Comparison of ENCODE assay signal across 8 cellular contexts in genomic region chr20:58907481-58908137, GRCh38. TPM values are rescaled to one million over a fixed set of nuclear protein-coding genes. Genes with fewer than 3 reads are reported as not detected.
DNase-seq lines count a peak whose midpoint lies in the region; ATAC-seq and TF ChIP-seq lines count a peak whose summit lies in the region.

No MANE protein-coding gene starts in this region.

- peaks cover 100% of the 10 kb centered on the region for H3K36me3 Mint-ChIP-seq in CD4-positive, alpha-beta T cell (ENCODE audit: low read depth)
- peaks cover 80% of the 10 kb centered on the region for H3K36me3 Mint-ChIP-seq in activated CD8-positive, alpha-beta T cell treated with anti-CD3 and anti-CD28 coated beads for 36 hours (ENCODE audit: low read depth)

- peak; percentile 45 for ATAC-seq in CD4-positive, alpha-beta T cell (ENCODE audit: poor library complexity)
- ATAC-seq in HG03175 (IDR thresholded peaks at IDR 0.05; ENCODE audit: unreplicated experiment), result peak; percentile 92
- ATAC-seq in activated CD8-positive, alpha-beta T cell treated with anti-CD3 and anti-CD28 coated beads for 36 hours, result peak; percentile 76

- no peaks in the 10 kb centered on the region for H3K9me3 ChIP-seq in CD4-positive, alpha-beta T cell (ENCODE audit: control insufficient read depth, low read length)
- no peaks in the 10 kb centered on the region for H3K9me3 ChIP-seq in mucosa of stomach (ENCODE audit: control insufficient read depth, low read length)
- no peaks in the 10 kb centered on the region for H3K9me3 ChIP-seq in subcutaneous abdominal adipose tissue (ENCODE audit: control insufficient read depth in 5 of 5, low read length in 5 of 5)

- H3K4me1 Mint-ChIP-seq in CD4-positive, alpha-beta T cell (ENCODE audit: low read depth), result peaks cover 78% of the 10 kb centered on the region
- H3K4me1 Mint-ChIP-seq in activated CD8-positive, alpha-beta T cell treated with anti-CD3 and anti-CD28 coated beads for 36 hours (ENCODE audit: low read depth), result peaks cover 75% of the 10 kb centered on the region

- H3K9me3 Mint-ChIP-seq in CD4-positive, alpha-beta T cell, result no peaks in the 10 kb centered on the region
- no peaks in the 10 kb centered on the region for H3K9me3 Mint-ChIP-seq in activated CD8-positive, alpha-beta T cell treated with anti-CD3 and anti-CD28 coated beads for 36 hours

- CTCF ChIA-PET in CD4-positive, alpha-beta T cell (lab: Charles Lee), result interaction anchor here (0.9 to 1.7 kb wide), 3 partner anchors 9 to 125 kb away, joined by 3 to 5 read pairs (median 4); partner anchors contain the start of gene ATP5F1E
- CTCF ChIA-PET in activated CD8-positive, alpha-beta T cell treated with anti-CD3 and anti-CD28 coated beads for 36 hours (lab: Charles Lee), result interaction anchor here (0.8 to 1.5 kb wide), 5 partner anchors 10 to 673 kb away, joined by 3 to 4 read pairs (median 3); no protein-coding TSS in a partner anchor

- H3K27me3 Mint-ChIP-seq in CD4-positive, alpha-beta T cell, result no peaks in the 10 kb centered on the region
- H3K27me3 Mint-ChIP-seq in activated CD8-positive, alpha-beta T cell treated with anti-CD3 and anti-CD28 coated beads for 36 hours, result no peaks in the 10 kb centered on the region

- peak in 7 of 10 experiments; percentile 12 to 50 (median 36) for DNase-seq in CD4-positive, alpha-beta T cell
- DNase-seq in NCI-H524 (lab: John Stamatoyannopoulos, UW) (peak; percentile 65 to 86), epithelial cell of esophagus (ENCODE audit: low read depth) (peak; percentile 84)
- DNase-seq in activated CD8-positive, alpha-beta T cell treated with anti-CD3 and anti-CD28 coated beads for 36 hours, result peak; percentile 77

- H3K27me3 ChIP-seq in CD4-positive, alpha-beta T cell (ENCODE audit: control insufficient read depth, insufficient read depth, low read length), result no peaks in the 10 kb centered on the region
- no peaks in the 10 kb centered on the region for H3K27me3 ChIP-seq in mucosa of stomach (ENCODE audit: control insufficient read depth, insufficient read depth, low read length)
- no peaks in the 10 kb centered on the region for H3K27me3 ChIP-seq in subcutaneous abdominal adipose tissue (ENCODE audit: control insufficient read depth in 5 of 5, insufficient read depth in 4 of 5, low read length in 5 of 5)

- H3K4me1 ChIP-seq in mucosa of stomach (ENCODE audit: control insufficient read depth, insufficient read depth, low read length), result peaks cover 32% of the 10 kb centered on the region
- peaks cover 8 to 54% (median 41%) of the 10 kb centered on the region in 5 donors for H3K4me1 ChIP-seq in subcutaneous abdominal adipose tissue (ENCODE audit: control insufficient read depth in 5 of 5, insufficient read depth in 5 of 5, low read length in 5 of 5)

- H3K36me3 ChIP-seq in mucosa of stomach (ENCODE audit: control insufficient read depth, insufficient read depth, low read length) (peaks cover 18% of the 10 kb centered on the region), subcutaneous abdominal adipose tissue (ENCODE audit: control insufficient read depth in 5 of 5, insufficient read depth in 5 of 5, low read length in 5 of 5) (peaks cover 40 to 82% (median 68%) of the 10 kb centered on the region in 5 donors)

- H3K4me3 ChIP-seq in epithelial cell of esophagus (ENCODE audit: low read length), result no peak overlapping the region
- H3K4me3 ChIP-seq in mucosa of stomach (ENCODE audit: low read length), result no peak overlapping the region
- H3K4me3 ChIP-seq in subcutaneous abdominal adipose tissue (ENCODE audit: low read depth in 1 of 5, low read length in 5 of 5), result peak overlapping the region in 4 of 5 donors; percentile 34 to 51 (median 46)

- peak; percentile 59 for TF ChIP-seq POLR2A in GM19193 (IDR thresholded peaks at IDR 0.05; ENCODE audit: extremely low read depth, insufficient read depth, insufficient read length)

- intact Hi-C loops in CD4-positive, alpha-beta T cell (cut with DNase I, micrococcal nuclease), result loop anchor here in 1 of 2 experiments (2.0 to 5.0 kb wide), 2 partner anchors 15 to 70 kb away; no protein-coding TSS in a partner anchor
- intact Hi-C loops in activated CD8-positive, alpha-beta T cell treated with anti-CD3 and anti-CD28 coated beads for 36 hours (cut with micrococcal nuclease), result no loop called here

- peak overlapping the region; percentile 75 for H3K4me3 Mint-ChIP-seq in CD4-positive, alpha-beta T cell
- peak overlapping the region; percentile 57 for H3K4me3 Mint-ChIP-seq in activated CD8-positive, alpha-beta T cell treated with anti-CD3 and anti-CD28 coated beads for 36 hours

- H3K9ac ChIP-seq in mucosa of stomach (ENCODE audit: low read length) (peak overlapping the region; percentile 42), subcutaneous abdominal adipose tissue (ENCODE audit: low read length in 5 of 5) (peak overlapping the region; percentile 54 to 63 (median 57))

- POLR2A ChIA-PET in CD4-positive, alpha-beta T cell (lab: Charles Lee), result interaction anchor here (0.6 to 2.1 kb wide), 6 partner anchors 15 to 124 kb away, joined by 3 to 7 read pairs (median 4); partner anchors contain the start of gene ATP5F1E
- POLR2A ChIA-PET in activated CD8-positive, alpha-beta T cell treated with anti-CD3 and anti-CD28 coated beads for 36 hours (lab: Charles Lee), result interaction anchor here (1.0 to 1.3 kb wide), 6 partner anchors 9 to 101 kb away, joined by 3 to 6 read pairs (median 4); no protein-coding TSS in a partner anchor

- peak overlapping the region; percentile 49 for H3K27ac ChIP-seq in CD4-positive, alpha-beta T cell (ENCODE audit: low read depth, low read length)
- peak overlapping the region; percentile 95 for H3K27ac ChIP-seq in subcutaneous abdominal adipose tissue (ENCODE audit: low read depth, low read length)

- H3K27ac Mint-ChIP-seq in CD4-positive, alpha-beta T cell, result peak overlapping the region; percentile 70
- H3K27ac Mint-ChIP-seq in activated CD8-positive, alpha-beta T cell treated with anti-CD3 and anti-CD28 coated beads for 36 hours, result peak overlapping the region; percentile 93

- no peak for TF ChIP-seq CTCF in CD4-positive, alpha-beta T cell (IDR thresholded peaks at IDR 0.05)
- TF ChIP-seq CTCF in activated CD8-positive, alpha-beta T cell treated with anti-CD3 and anti-CD28 coated beads for 36 hours (IDR thresholded peaks at IDR 0.05), result no peak
- no peak for TF ChIP-seq CTCF in epithelial cell of esophagus (IDR thresholded peaks at IDR 0.05; ENCODE audit: insufficient read depth, low read depth, low read length, missing control alignments)

RNA-seq across cellular contexts. Expression of gene GNAS, which starts 55.1 kb away (rescaled TPM):
- 1,000 to 10,000 TPM; 1,245 to 1,317 TPM for total RNA-seq in CD4-positive, alpha-beta T cell
- total RNA-seq in activated CD8-positive, alpha-beta T cell treated with anti-CD3 and anti-CD28 coated beads for 36 hours, result 100 to 1,000 TPM; 703 to 723 TPM

RNA-seq across cellular contexts. Expression of gene GNAS-AS1, which starts 56.9 kb away (rescaled TPM):
- not detected for total RNA-seq in CD4-positive, alpha-beta T cell
- 1 to 10 TPM; 1.7 to 2.0 TPM for total RNA-seq in activated CD8-positive, alpha-beta T cell treated with anti-CD3 and anti-CD28 coated beads for 36 hours

Comparison
In these comparisons a context has a peak if more than half of its experiments do, and no peak if none do; other contexts are left out.
1. H3K4me3 ChIP-seq: peak in subcutaneous abdominal adipose tissue (4 of 5); none in epithelial cell of esophagus (single experiment) and mucosa of stomach (single experiment).
2. Peak in every context shown above with its lines, with median percentiles within 50 percentile points of each other: ATAC-seq and DNase-seq.